Comparison of ENCODE assay signal across 8 cellular contexts in the genomic region with DNA sequence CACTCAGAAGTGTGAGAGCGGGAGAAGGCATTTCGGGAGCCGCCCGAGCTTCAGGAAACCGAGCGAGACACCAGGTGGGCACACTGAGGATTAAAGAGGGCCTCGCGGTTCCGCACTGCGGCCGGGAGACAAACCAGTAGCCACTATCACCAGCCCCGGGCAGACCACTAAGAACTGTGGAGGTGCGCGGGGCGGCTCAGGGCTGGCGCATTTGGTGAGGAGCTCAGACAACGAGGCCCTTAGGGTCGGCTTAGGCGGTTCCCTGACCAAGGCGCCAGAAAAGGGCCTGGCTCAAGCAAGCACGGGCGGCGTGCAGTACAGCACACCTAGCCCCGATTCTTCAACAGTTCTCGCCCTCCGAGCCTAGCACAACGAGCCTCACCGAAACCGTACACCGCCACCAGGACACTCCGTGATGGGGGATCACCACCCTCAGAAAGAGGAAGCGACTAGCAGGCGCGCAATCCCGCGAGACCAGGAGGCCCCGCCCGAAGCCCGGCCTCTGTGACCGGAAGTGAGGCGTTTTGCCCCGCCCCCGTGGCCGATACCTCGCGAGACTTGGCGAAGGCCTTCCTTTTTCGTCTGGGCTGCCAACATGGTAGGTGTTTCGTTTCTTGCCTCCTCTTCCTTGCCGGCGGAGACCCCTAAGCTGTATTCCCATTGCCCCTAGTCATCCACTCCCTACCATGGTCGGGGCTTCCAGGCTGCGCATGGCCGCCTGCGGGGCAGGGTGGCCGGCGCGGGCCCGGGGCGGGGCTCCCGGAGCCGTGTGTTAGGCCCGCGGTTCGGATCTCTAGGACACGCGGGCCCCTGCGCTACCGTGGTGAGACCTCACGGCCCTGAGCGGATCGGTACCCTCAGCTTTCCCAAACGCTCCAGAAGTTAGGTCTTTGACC. TPM values are rescaled to one million over a fixed set of nuclear protein-coding genes. Genes with fewer than 3 reads are reported as not detected.
DNase-seq lines count a peak whose midpoint lies in the region; ATAC-seq and TF ChIP-seq lines count a peak whose summit lies in the region.

A gene (plus strand): TSS at position 574 of the 896 bp plus-strand sequence. CDS start 22 bp downstream, at position 596.
A gene with protein sequence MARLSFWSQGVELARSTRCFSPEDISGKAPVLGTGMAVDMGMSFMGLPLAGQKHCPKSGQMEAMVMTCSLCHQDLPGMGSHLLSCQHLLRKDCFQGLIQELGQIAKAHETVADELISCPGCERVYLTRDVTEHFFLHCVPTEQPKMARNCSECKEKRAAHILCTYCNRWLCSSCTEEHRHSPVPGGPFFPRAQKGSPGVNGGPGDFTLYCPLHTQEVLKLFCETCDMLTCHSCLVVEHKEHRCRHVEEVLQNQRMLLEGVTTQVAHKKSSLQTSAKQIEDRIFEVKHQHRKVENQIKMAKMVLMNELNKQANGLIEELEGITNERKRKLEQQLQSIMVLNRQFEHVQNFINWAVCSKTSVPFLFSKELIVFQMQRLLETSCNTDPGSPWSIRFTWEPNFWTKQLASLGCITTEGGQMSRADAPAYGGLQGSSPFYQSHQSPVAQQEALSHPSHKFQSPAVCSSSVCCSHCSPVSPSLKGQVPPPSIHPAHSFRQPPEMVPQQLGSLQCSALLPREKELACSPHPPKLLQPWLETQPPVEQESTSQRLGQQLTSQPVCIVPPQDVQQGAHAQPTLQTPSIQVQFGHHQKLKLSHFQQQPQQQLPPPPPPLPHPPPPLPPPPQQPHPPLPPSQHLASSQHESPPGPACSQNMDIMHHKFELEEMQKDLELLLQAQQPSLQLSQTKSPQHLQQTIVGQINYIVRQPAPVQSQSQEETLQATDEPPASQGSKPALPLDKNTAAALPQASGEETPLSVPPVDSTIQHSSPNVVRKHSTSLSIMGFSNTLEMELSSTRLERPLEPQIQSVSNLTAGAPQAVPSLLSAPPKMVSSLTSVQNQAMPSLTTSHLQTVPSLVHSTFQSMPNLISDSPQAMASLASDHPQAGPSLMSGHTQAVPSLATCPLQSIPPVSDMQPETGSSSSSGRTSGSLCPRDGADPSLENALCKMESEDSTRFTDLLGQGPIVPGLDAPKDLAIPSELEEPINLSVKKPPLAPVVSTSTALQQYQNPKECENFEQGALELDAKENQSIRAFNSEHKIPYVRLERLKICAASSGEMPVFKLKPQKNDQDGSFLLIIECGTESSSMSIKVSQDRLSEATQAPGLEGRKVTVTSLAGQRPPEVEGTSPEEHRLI (N-terminal part only) (minus strand): TSS at position 447 of the 896 bp plus-strand sequence. CDS start 10,391 bp downstream, outside the sequence.

- H2AFZ ChIP-seq in PC-9: peak within 1 kb of the TSS; percentile 78

- H3K9me3 ChIP-seq in PC-9 (ENCODE audit: insufficient read depth, low read depth): no peaks in the 10 kb centered on the region
- H3K9me3 ChIP-seq in muscle layer of colon (ENCODE audit: low read length): no peaks in the 10 kb centered on the region

- H3K4me1 ChIP-seq in PC-9 (replicated peaks; ENCODE audit: insufficient read depth) (peaks cover 34% of the 10 kb centered on the region), muscle layer of colon (ENCODE audit: insufficient read depth, low read length) (peaks cover 23% of the 10 kb centered on the region)

- CTCF ChIA-PET in PC-9 (lab: Charles Lee): interaction anchor here (0.7 kb wide), 1 partner anchor 35 kb away, joined by 6 read pairs; no protein-coding TSS in a partner anchor

- H3K36me3 ChIP-seq in PC-9 (ENCODE audit: low read depth) (peaks cover 41% of the 10 kb centered on the region), muscle layer of colon (ENCODE audit: insufficient read depth, low read length) (peaks cover 45% of the 10 kb centered on the region)

- DNase-seq in DMS53 treated with DMSO at 0.1 percent for 48 hours (lab: John Stamatoyannopoulos, UW; ENCODE audit: unreplicated experiment): peak; percentile 91
- peak; percentile 96 for DNase-seq in KBM-7
- DNase-seq in PC-9: peak; percentile 82 to 94
- DNase-seq in activated T-cell treated with anti-CD3 and anti-CD28 coated beads, Interleukin-2, amount 50 U/mL, for 1 hour: peak; percentile 100
- peak; percentile 97 to 98 for DNase-seq in erythroblast (lab: John Stamatoyannopoulos, UW)
- peak; percentile 98 to 99 for DNase-seq in stimulated activated CD8-positive, alpha-beta memory T cell treated with anti-CD3 and anti-CD28 coated beads, Interleukin-7, amount 100 ng/mL, for 1 hour (ENCODE audit: low read depth in 2 of 2)

- TF ChIP-seq POLR2A in erythroblast (IDR thresholded peaks at IDR 0.05; ENCODE audit: low read length): peak; percentile 100

- no peak for TF ChIP-seq CTCF in PC-9 (conservative IDR thresholded peaks at IDR 0.05)

- peak within 1 kb of the TSS; percentile 98 for H3K4me2 ChIP-seq in PC-9

- peak within 1 kb of the TSS; percentile 100 for H3K9ac ChIP-seq in muscle layer of colon (ENCODE audit: low read length)

- BruUV-seq in PC-9 (replicated peaks; lab: Mats Ljungman, UMichigan): TSS peak; percentile 84

- H3K4me3 ChIP-seq in PC-9 (peak within 1 kb of the TSS; percentile 99), muscle layer of colon (ENCODE audit: low read depth in 1 of 2, low read length in 2 of 2) (peak within 1 kb of the TSS; percentile 93)

- H3K79me2 ChIP-seq in PC-9 (ENCODE audit: low read depth): peaks cover 47% of the 10 kb centered on the region

- peaks cover 38% of the 10 kb centered on the region for H3F3A ChIP-seq in PC-9 (ENCODE audit: insufficient read depth, low read depth)

- in situ Hi-C loops in KBM-7 (cut with MboI; ENCODE audit: low pct_unique_long_range_greater_than_20kb, low sequenced_read_pairs): no loop called here

- peak; percentile 96 for ATAC-seq in GM21723 (IDR thresholded peaks at IDR 0.05; ENCODE audit: unreplicated experiment)

- POLR2A ChIA-PET in PC-9 (lab: Charles Lee; ENCODE audit: unreplicated experiment): interaction anchor here (0.6 to 0.9 kb wide), 6 partner anchors 20 to 293 kb away, joined by 3 to 10 read pairs (median 6); no protein-coding TSS in a partner anchor

- H3K27ac ChIP-seq in PC-9 (peak within 1 kb of the TSS; percentile 89), muscle layer of colon (ENCODE audit: low read depth, low read length) (peak within 1 kb of the TSS; percentile 96)

- no peaks in the 10 kb centered on the region for H3K9me2 ChIP-seq in PC-9 (ENCODE audit: insufficient read depth)

- intact Hi-C loops in PC-9 (cut with micrococcal nuclease; ENCODE audit: unreplicated experiment): no loop called here

- peaks cover 15% of the 10 kb centered on the region for H4K20me1 ChIP-seq in PC-9 (ENCODE audit: insufficient read depth)

- H3K27me3 ChIP-seq in PC-9 (ENCODE audit: insufficient read depth, low read depth): no peaks in the 10 kb centered on the region
- H3K27me3 ChIP-seq in muscle layer of colon (ENCODE audit: control insufficient read depth in 1 of 2, insufficient read depth in 2 of 2, low read length in 2 of 2): no peaks in the 10 kb centered on the region

RNA-seq across cellular contexts. Expression of the first gene that starts in this region (rescaled TPM):
- 548 and 560 TPM in 2 replicates for total RNA-seq in PC-9 (2021)

RNA-seq across cellular contexts. Expression of the second gene that starts in this region (rescaled TPM):
- total RNA-seq in PC-9 (2021): 16.1 and 17.0 TPM in 2 replicates

Comparison
In these comparisons a context has a peak if more than half of its experiments do, and no peak if none do; other contexts are left out.
1. Peak in every context shown above with its lines: DNase-seq, ATAC-seq, H3K4me3 ChIP-seq and H3K27ac ChIP-seq.